In genomic region chr18:14747513-14748474, GRCh38 we compare ENCODE assay signal across 11 cellular contexts. TPM values are rescaled to one million over a fixed set of nuclear protein-coding genes. Genes with fewer than 3 reads are reported as not detected.
A peak's percentile ranks its signal among the peaks of the same experiment; 100 is the strongest.
DNase-seq lines count a peak whose midpoint lies in the region; ATAC-seq and TF ChIP-seq lines count a peak whose summit lies in the region.
"Had no signal": no experiment of that assay in that cellular context is flagged by ENCODE, and none has a peak within 500 bp of the region (broad histone marks: within the 10 kb centered on the region; RNA-seq: fewer than 3 reads in every experiment).

A gene with protein sequence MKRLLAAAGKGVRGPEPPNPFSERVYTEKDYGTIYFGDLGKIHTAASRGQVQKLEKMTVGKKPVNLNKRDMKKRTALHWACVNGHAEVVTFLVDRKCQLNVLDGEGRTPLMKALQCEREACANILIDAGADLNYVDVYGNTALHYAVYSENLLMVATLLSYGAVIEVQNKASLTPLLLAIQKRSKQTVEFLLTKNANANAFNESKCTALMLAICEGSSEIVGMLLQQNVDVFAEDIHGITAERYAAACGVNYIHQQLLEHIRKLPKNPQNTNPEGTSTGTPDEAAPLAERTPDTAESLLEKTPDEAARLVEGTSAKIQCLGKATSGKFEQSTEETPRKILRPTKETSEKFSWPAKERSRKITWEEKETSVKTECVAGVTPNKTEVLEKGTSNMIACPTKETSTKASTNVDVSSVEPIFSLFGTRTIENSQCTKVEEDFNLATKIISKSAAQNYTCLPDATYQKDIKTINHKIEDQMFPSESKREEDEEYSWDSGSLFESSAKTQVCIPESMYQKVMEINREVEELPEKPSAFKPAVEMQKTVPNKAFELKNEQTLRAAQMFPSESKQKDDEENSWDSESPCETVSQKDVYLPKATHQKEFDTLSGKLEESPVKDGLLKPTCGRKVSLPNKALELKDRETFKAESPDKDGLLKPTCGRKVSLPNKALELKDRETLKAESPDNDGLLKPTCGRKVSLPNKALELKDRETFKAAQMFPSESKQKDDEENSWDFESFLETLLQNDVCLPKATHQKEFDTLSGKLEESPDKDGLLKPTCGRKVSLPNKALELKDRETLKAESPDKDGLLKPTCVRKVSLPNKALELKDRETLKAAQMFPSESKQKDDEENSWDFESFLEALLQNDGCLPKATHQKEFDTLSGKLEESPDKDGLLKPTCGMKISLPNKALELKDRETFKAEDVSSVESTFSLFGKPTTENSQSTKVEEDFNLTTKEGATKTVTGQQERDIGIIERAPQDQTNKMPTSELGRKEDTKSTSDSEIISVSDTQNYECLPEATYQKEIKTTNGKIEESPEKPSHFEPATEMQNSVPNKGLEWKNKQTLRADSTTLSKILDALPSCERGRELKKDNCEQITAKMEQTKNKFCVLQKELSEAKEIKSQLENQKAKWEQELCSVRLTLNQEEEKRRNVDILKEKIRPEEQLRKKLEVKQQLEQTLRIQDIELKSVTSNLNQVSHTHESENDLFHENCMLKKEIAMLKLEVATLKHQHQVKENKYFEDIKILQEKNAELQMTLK (N-terminal part only) (plus strand): TSS chr18:14748172. CDS start chr18:14748420, 248 bp downstream.

- no peaks in the 10 kb centered on the region for H4K20me1 ChIP-seq in osteoblast (ENCODE audit: insufficient read depth, low read length)

- H3K79me2 ChIP-seq in osteoblast (ENCODE audit: insufficient read depth, low read length), result peaks cover 15% of the 10 kb centered on the region

- H3K9me3 ChIP-seq in effector memory CD4-positive, alpha-beta T cell (ENCODE audit: control insufficient read depth, low read length), result no peaks in the 10 kb centered on the region
- H3K9me3 ChIP-seq in osteoblast (ENCODE audit: low read depth, low read length), result no peaks in the 10 kb centered on the region
- H3K9me3 ChIP-seq: colonic mucosa had no signal

- H3K4me3 ChIP-seq in effector memory CD4-positive, alpha-beta T cell (ENCODE audit: insufficient read depth, low read depth, low read length, poor library complexity, severe bottlenecking), result peak within 1 kb of the TSS; percentile 29
- peak within 1 kb of the TSS; percentile 69 for H3K4me3 ChIP-seq in osteoblast (ENCODE audit: insufficient read depth, low read length)
- H3K4me3 ChIP-seq: colonic mucosa had no signal

- in situ Hi-C loops in GM13976 (cut with MboI; ENCODE audit: low sequenced_read_pairs, unreplicated experiment), result no loop called here

- H3K4me2 ChIP-seq in osteoblast (ENCODE audit: insufficient read depth, low read length), result peak within 1 kb of the TSS; percentile 74

- DNase-seq in AG20443 (ENCODE audit: low spot score), result peak; percentile 22
- peak; percentile 9 for DNase-seq in GM13976 (ENCODE audit: low spot score)
- DNase-seq in effector memory CD4-positive, alpha-beta T cell, result no peak
- DNase-seq in osteoblast (ENCODE audit: insufficient read length, low spot score, missing footprints), result peak; percentile 81
- DNase-seq in putamen (ENCODE audit: low spot score), result no peak
- no peak for DNase-seq in NCI-H2107 (lab: John Stamatoyannopoulos, UW)
- DNase-seq in GM10266 (ENCODE audit: extremely low spot score), result no peak
- DNase-seq: Calu3, colonic mucosa had no signal

- ATAC-seq in GM18511 (IDR thresholded peaks at IDR 0.05; ENCODE audit: unreplicated experiment), result no peak

- H3K4me1 ChIP-seq in effector memory CD4-positive, alpha-beta T cell (ENCODE audit: control insufficient read depth, insufficient read depth, low read length, poor library complexity, severe bottlenecking), result no peaks in the 10 kb centered on the region
- no peaks in the 10 kb centered on the region for H3K4me1 ChIP-seq in osteoblast (ENCODE audit: insufficient read depth, low read length)
- H3K4me1 ChIP-seq: colonic mucosa had no signal

- TF ChIP-seq CTCF in GM13976 (IDR thresholded peaks at IDR 0.05; ENCODE audit: borderline replicate concordance, control extremely low read depth, extremely low read depth, insufficient read depth, missing control alignments), result no peak
- TF ChIP-seq CTCF in osteoblast (IDR thresholded peaks at IDR 0.05; ENCODE audit: extremely low read depth, low read depth, low read length), result no peak
- TF ChIP-seq CTCF in GM10266 (IDR thresholded peaks at IDR 0.05; ENCODE audit: control insufficient read depth, insufficient read depth, low read depth, missing control alignments), result no peak

- peaks cover 4% of the 10 kb centered on the region for H3K27me3 ChIP-seq in effector memory CD4-positive, alpha-beta T cell (replicated peaks; ENCODE audit: control insufficient read depth, insufficient read depth, low read length, poor library complexity, severe bottlenecking)
- H3K27me3 ChIP-seq in osteoblast (ENCODE audit: insufficient read depth, low read length), result no peaks in the 10 kb centered on the region
- H3K27me3 ChIP-seq: colonic mucosa had no signal

- H3K27ac ChIP-seq in effector memory CD4-positive, alpha-beta T cell (ENCODE audit: insufficient read depth, low read length, poor library complexity, severe bottlenecking), result no peak within 1 kb of the TSS
- no peak within 1 kb of the TSS for H3K27ac ChIP-seq in osteoblast (ENCODE audit: low read depth, low read length)
- H3K27ac ChIP-seq: colonic mucosa had no signal

- H2AFZ ChIP-seq in osteoblast (ENCODE audit: low read length), result peak within 1 kb of the TSS; percentile 87

- no peaks in the 10 kb centered on the region for H3K36me3 ChIP-seq in effector memory CD4-positive, alpha-beta T cell (ENCODE audit: control insufficient read depth, insufficient read depth, low read length)
- H3K36me3 ChIP-seq in osteoblast (ENCODE audit: insufficient read depth, low read length), result no peaks in the 10 kb centered on the region
- H3K36me3 ChIP-seq: colonic mucosa had no signal

RNA-seq across cellular contexts. Expression of the gene that starts here (rescaled TPM):
- total RNA-seq in osteoblast, result 6.9 and 11.5 TPM in 2 replicates
- total RNA-seq: Calu3, mononuclear cell had no signal

Comparison
In these comparisons a context has a peak if more than half of its experiments do, and no peak if none do; other contexts are left out.
1. DNase-seq: peak in AG20443 (single experiment), GM13976 (single experiment) and osteoblast (single experiment); none in effector memory CD4-positive, alpha-beta T cell (0 of 3), putamen (single experiment), NCI-H2107 (single experiment) and GM10266 (single experiment).